Comparison of ENCODE assay signal across 25 cellular contexts in the genomic region with DNA sequence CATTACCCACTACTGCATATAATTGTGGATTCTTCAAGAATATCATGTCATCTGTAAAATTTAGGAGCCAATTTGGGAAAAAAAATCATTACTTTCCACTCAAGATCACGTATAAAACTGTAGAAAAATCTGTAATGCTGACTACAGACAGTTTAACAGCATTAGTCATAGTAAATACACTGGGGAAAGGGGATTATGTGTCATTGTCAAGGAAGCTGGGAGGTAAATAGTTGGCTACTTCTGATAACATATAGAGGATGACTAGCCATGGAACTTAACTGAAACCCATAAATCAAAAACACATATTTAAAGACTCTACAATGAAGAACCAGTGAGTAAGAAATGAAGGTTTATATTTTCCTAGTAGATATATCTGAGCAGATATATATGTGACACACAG.
DNase-seq lines count a peak whose midpoint lies in the region; ATAC-seq and TF ChIP-seq lines count a peak whose summit lies in the region.
"Had no signal": no experiment of that assay in that cellular context is flagged by ENCODE, and none has a peak within 500 bp of the region (broad histone marks: within the 10 kb centered on the region; RNA-seq: fewer than 3 reads in every experiment).

No MANE protein-coding gene starts in this region.

- H3K9me2 ChIP-seq in PC-9 (ENCODE audit: insufficient read depth): no peaks in the 10 kb centered on the region

- CTCF ChIA-PET in PC-9 (lab: Charles Lee): no interaction called here

- BruUV-seq in PC-9 (replicated peaks; lab: Mats Ljungman, UMichigan): no TSS peak

- H3K4me3 ChIP-seq in fibroblast of mammary gland (ENCODE audit: control insufficient read depth, low read depth, low read length): no peak overlapping the region
- no peak overlapping the region for H3K4me3 ChIP-seq in skeletal muscle cell (ENCODE audit: low read depth, low read length)
- no peak overlapping the region for H3K4me3 ChIP-seq in PC-9
- H3K4me3 ChIP-seq: adrenal gland, BLaER1, HAP-1, K562, prostate gland, stomach had no signal

- POLR2A ChIA-PET in PC-9 (lab: Charles Lee; ENCODE audit: unreplicated experiment): no interaction called here

- intact Hi-C loops in PC-9 (cut with micrococcal nuclease; ENCODE audit: unreplicated experiment): no loop called here

- no peak overlapping the region for H2AFZ ChIP-seq in PC-9

- H4K20me1 ChIP-seq in PC-9 (ENCODE audit: insufficient read depth): no peaks in the 10 kb centered on the region
- H4K20me1 ChIP-seq: BLaER1 had no signal

- TF ChIP-seq CTCF in fibroblast of mammary gland (conservative IDR thresholded peaks at IDR 0.05; ENCODE audit: control insufficient read depth, insufficient read depth, low read depth, low read length) (no peak), PC-9 (conservative IDR thresholded peaks at IDR 0.05) (no peak)

- H3K4me2 ChIP-seq in PC-9: no peak overlapping the region
- H3K4me2 ChIP-seq: BLaER1 had no signal

- ATAC-seq in HG02970 (IDR thresholded peaks at IDR 0.05; ENCODE audit: low FRiP score, unreplicated experiment): no peak
- ATAC-seq: K562; naive thymus-derived CD8-positive, alpha-beta T cell; Right ventricle myocardium inferior had no signal

- peak; percentile 1 for DNase-seq in GM04504 (ENCODE audit: low read depth)
- DNase-seq in RKO (ENCODE audit: low spot score): peak; percentile 66
- peak; percentile 2 for DNase-seq in fibroblast of mammary gland (ENCODE audit: low read depth)
- peak; percentile 42 for DNase-seq in skeletal muscle cell (ENCODE audit: low read depth)
- DNase-seq in PC-9: no peak
- DNase-seq in inferior parietal cortex (ENCODE audit: extremely low spot score): no peak
- no peak for DNase-seq in stimulated activated CD4-positive, alpha-beta T cell treated with anti-CD3 and anti-CD28 coated beads, Interleukin-2, amount 100 ng/mL, for 48 hours
- DNase-seq: activated CD4-positive, alpha-beta T cell treated with anti-CD3 and anti-CD28 coated beads, Interleukin-2, amount 10 ng/mL, durations not matched to agents 7 days and 5 days; activated effector memory CD4-positive, alpha-beta T cell treated with Interleukin-2 at 50 U/mL for 16 hours; adrenal gland; endodermal cell; kidney; MV-4-11; naive thymus-derived CD8-positive, alpha-beta T cell; NCI-H187 treated with DMSO at 0.1 percent for 48 hours; NCI-H446 treated with DMSO at 0.1 percent for 48 hours; small intestine; stimulated activated CD4-positive, alpha-beta T cell treated with anti-CD3 and anti-CD28 coated beads, Interleukin-4, amount 100 ng/mL, for 24 hours; stomach had no signal

- no peaks in the 10 kb centered on the region for H3K27me3 ChIP-seq in PC-9 (ENCODE audit: insufficient read depth, low read depth)
- H3K27me3 ChIP-seq: adrenal gland, BLaER1, stomach had no signal

- no peaks in the 10 kb centered on the region for H3K9me3 ChIP-seq in PC-9 (ENCODE audit: insufficient read depth, low read depth)
- H3K9me3 ChIP-seq: adrenal gland, BLaER1, HAP-1, prostate gland, stomach had no signal

- H3K79me2 ChIP-seq in PC-9 (ENCODE audit: low read depth): no peaks in the 10 kb centered on the region

- H3K36me3 ChIP-seq in PC-9 (ENCODE audit: low read depth): no peaks in the 10 kb centered on the region
- H3K36me3 ChIP-seq: adrenal gland, BLaER1, HAP-1, prostate gland, stomach had no signal

- no peaks in the 10 kb centered on the region for H3K4me1 ChIP-seq in PC-9 (replicated peaks; ENCODE audit: insufficient read depth)
- H3K4me1 ChIP-seq: adrenal gland, BLaER1, HAP-1, prostate gland, stomach had no signal

- H3F3A ChIP-seq in PC-9 (ENCODE audit: insufficient read depth, low read depth): no peaks in the 10 kb centered on the region

- no peak overlapping the region for H3K27ac ChIP-seq in PC-9
- H3K27ac ChIP-seq: adrenal gland, BLaER1, prostate gland, stomach had no signal

Comparison
In these comparisons a context has a peak if more than half of its experiments do, and no peak if none do; other contexts are left out.
1. DNase-seq: peak in GM04504 (single experiment), RKO (single experiment), fibroblast of mammary gland (single experiment) and skeletal muscle cell (single experiment); none in PC-9 (0 of 2), inferior parietal cortex (single experiment) and stimulated activated CD4-positive, alpha-beta T cell treated with anti-CD3 and anti-CD28 coated beads, Interleukin-2, amount 100 ng/mL, for 48 hours (0 of 2).